8 cellular contexts compared by ENCODE assay signal in the genomic region with DNA sequence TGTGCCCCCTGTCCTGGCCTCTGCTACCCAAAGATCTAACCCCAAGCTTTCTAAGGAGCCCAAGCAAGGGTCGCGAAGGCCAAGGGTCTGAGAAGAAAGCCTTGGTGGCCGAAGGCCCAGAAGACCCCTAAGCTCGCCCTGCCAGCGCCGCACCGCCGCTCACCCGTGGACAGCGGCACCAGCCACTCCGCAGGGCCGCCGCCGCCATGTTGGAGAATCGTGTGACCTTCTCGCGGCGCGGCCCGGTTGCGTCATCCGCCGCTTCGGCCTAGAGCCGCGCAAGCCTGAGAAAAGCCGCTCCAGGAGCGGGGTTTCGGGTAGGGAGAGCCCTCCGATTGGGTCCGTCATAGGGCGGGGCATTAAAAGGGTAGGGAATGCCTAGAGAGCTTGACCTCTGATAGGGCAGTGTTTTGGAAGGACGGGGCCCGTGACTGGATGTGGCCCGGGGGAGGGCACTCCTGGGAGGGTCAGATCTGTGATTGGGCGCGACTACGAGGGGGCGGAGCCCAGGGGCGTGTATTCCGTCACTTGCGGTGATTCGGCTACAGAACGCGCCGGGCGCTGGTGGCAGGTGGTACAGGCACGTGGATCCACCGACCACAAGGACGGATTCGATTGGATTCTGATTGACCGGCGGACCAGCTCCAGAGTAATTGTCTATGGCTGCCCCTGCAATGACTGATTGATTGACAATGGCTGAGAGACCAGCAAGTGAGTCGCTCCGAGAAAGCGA. TPM values are rescaled to one million over a fixed set of nuclear protein-coding genes. Genes with fewer than 3 reads are reported as not detected.
A peak's percentile ranks its signal among the peaks of the same experiment; 100 is the strongest.
DNase-seq lines count a peak whose midpoint lies in the region; ATAC-seq and TF ChIP-seq lines count a peak whose summit lies in the region.

A gene with protein sequence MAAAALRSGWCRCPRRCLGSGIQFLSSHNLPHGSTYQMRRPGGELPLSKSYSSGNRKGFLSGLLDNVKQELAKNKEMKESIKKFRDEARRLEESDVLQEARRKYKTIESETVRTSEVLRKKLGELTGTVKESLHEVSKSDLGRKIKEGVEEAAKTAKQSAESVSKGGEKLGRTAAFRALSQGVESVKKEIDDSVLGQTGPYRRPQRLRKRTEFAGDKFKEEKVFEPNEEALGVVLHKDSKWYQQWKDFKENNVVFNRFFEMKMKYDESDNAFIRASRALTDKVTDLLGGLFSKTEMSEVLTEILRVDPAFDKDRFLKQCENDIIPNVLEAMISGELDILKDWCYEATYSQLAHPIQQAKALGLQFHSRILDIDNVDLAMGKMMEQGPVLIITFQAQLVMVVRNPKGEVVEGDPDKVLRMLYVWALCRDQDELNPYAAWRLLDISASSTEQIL (minus strand): TSS at position 223 of the 733 bp plus-strand sequence. CDS start 15 bp downstream, at position 208.

- H3K4me1 ChIP-seq in KMS-11 (ENCODE audit: low read depth, poor library complexity, severe bottlenecking) (peaks cover 15% of the 10 kb centered on the region), Peyer's patch (peaks cover 0 to 14% (median 5%) of the 10 kb centered on the region in 4 donors), muscle layer of colon (ENCODE audit: insufficient read depth, low read length) (peaks cover 21% of the 10 kb centered on the region)

- H3K79me2 ChIP-seq in KMS-11 (ENCODE audit: insufficient read depth, low read depth) = peaks cover 38% of the 10 kb centered on the region

- H2AFZ ChIP-seq in KMS-11 (ENCODE audit: low read depth) = peak within 1 kb of the TSS; percentile 77

- TF ChIP-seq POLR2A in Peyer's patch (IDR thresholded peaks at IDR 0.05) = peak; percentile 41 to 61

- DNase-seq in DMS53 treated with DMSO at 0.1 percent for 48 hours (lab: John Stamatoyannopoulos, UW; ENCODE audit: unreplicated experiment) (peak; percentile 93), Peyer's patch (peak; percentile 98 to 99 (median 99))
- DNase-seq in activated T-cell treated with anti-CD3 and anti-CD28 coated beads, Interleukin-2, amount 50 U/mL, for 48 hours = peak; percentile 98 to 99
- peak; percentile 96 for DNase-seq in stimulated activated CD8-positive, alpha-beta memory T cell treated with anti-CD3 and anti-CD28 coated beads, Interleukin-7, amount 100 ng/mL, for 24 hours (ENCODE audit: low read depth)

- peaks cover 0 to 3% (median 0%) of the 10 kb centered on the region in 4 donors for H3K9me3 ChIP-seq in Peyer's patch
- H3K9me3 ChIP-seq in muscle layer of colon (ENCODE audit: low read length) = no peaks in the 10 kb centered on the region

- TF ChIP-seq CTCF in KMS-11 (conservative IDR thresholded peaks at IDR 0.05; ENCODE audit: low read depth, low read length) = no peak
- TF ChIP-seq CTCF in Peyer's patch (IDR thresholded peaks at IDR 0.05) = no peak

- peak within 1 kb of the TSS; percentile 80 for H3K4me2 ChIP-seq in KMS-11

- peak within 1 kb of the TSS; percentile 99 for H3K9ac ChIP-seq in KMS-11
- H3K9ac ChIP-seq in muscle layer of colon (ENCODE audit: low read length) = peak within 1 kb of the TSS; percentile 99

- ATAC-seq in GM21737 (IDR thresholded peaks at IDR 0.05; ENCODE audit: unreplicated experiment) = peak; percentile 93
- ATAC-seq in esophagus mucosa = peak; percentile 99

- no peak within 1 kb of the TSS for H3K4me3 ChIP-seq in KMS-11 (IDR thresholded peaks at IDR 0.05; ENCODE audit: insufficient read depth, low read depth, low read length)
- H3K4me3 ChIP-seq in Peyer's patch = peak within 1 kb of the TSS; percentile 65 to 92 (median 72)
- peak within 1 kb of the TSS; percentile 60 to 98 for H3K4me3 ChIP-seq in muscle layer of colon (ENCODE audit: low read depth in 1 of 2, low read length in 2 of 2)

- H3K36me3 ChIP-seq in KMS-11 (ENCODE audit: insufficient read depth) = no peaks in the 10 kb centered on the region
- H3K36me3 ChIP-seq in Peyer's patch = peaks cover 0 to 22% (median 0%) of the 10 kb centered on the region in 3 donors
- H3K36me3 ChIP-seq in muscle layer of colon (ENCODE audit: insufficient read depth, low read length) = peaks cover 24% of the 10 kb centered on the region

- H4K20me1 ChIP-seq in KMS-11 (ENCODE audit: insufficient read depth) = no peaks in the 10 kb centered on the region

- no peaks in the 10 kb centered on the region for H3K27me3 ChIP-seq in KMS-11 (ENCODE audit: insufficient read depth, low read depth)
- H3K27me3 ChIP-seq in Peyer's patch = no peaks in the 10 kb centered on the region
- no peaks in the 10 kb centered on the region for H3K27me3 ChIP-seq in muscle layer of colon (ENCODE audit: control insufficient read depth in 1 of 2, insufficient read depth in 2 of 2, low read length in 2 of 2)

- H3K27ac ChIP-seq in KMS-11 (peak within 1 kb of the TSS; percentile 94), Peyer's patch (peak within 1 kb of the TSS; percentile 89 to 98 (median 94)), muscle layer of colon (ENCODE audit: low read depth, low read length) (peak within 1 kb of the TSS; percentile 81)

RNA-seq across cellular contexts. Expression of the gene that starts here (rescaled TPM):
- total RNA-seq in Peyer's patch = 100 to 1,000 TPM in 1 of 4 donors, 10 to 100 TPM in 3; 55.5 to 211 (median 80.7) TPM
- 43.8 TPM for total RNA-seq in esophagus mucosa
